In genomic region chr10:101067356-101068083, GRCh38 we compare ENCODE assay signal across 8 cellular contexts. TPM values are rescaled to one million over a fixed set of nuclear protein-coding genes. Genes with fewer than 3 reads are reported as not detected.
DNase-seq lines count a peak whose midpoint lies in the region; ATAC-seq and TF ChIP-seq lines count a peak whose summit lies in the region.

No MANE protein-coding gene starts in this region.

- H3K27me3 ChIP-seq in parathyroid adenoma (ENCODE audit: control insufficient read depth, insufficient read depth, low read length), result no peaks in the 10 kb centered on the region
- peaks cover 32% of the 10 kb centered on the region for H3K27me3 ChIP-seq in transverse colon

- no peaks in the 10 kb centered on the region for H3K4me1 ChIP-seq in parathyroid adenoma
- peaks cover 17 to 54% (median 35%) of the 10 kb centered on the region in 4 donors for H3K4me1 ChIP-seq in transverse colon

- 0% methylated on average over 43 of the region's 43 CpGs; no CpG with 5 or more reads in 1 of the 2 donors for WGBS in transverse colon (ENCODE audit: low coverage in 1 of 2), 2 donors

- peak overlapping the region; percentile 95 for H2AFZ ChIP-seq in parathyroid adenoma

- H3K79me2 ChIP-seq in parathyroid adenoma, result no peaks in the 10 kb centered on the region

- peak overlapping the region; percentile 99 for H3K4me2 ChIP-seq in parathyroid adenoma (ENCODE audit: low read length)

- H3K36me3 ChIP-seq in parathyroid adenoma (ENCODE audit: control insufficient read depth, insufficient read depth, low read length) (no peaks in the 10 kb centered on the region), transverse colon (no peaks in the 10 kb centered on the region)

- peaks cover 16% of the 10 kb centered on the region for H3K4me1 Mint-ChIP-seq in activated naive CD8-positive, alpha-beta T cell treated with anti-CD3 and anti-CD28 coated beads for 36 hours

- peak overlapping the region; percentile 71 for H3K4me3 Mint-ChIP-seq in activated naive CD8-positive, alpha-beta T cell treated with anti-CD3 and anti-CD28 coated beads for 36 hours

- no peak overlapping the region for H3K9ac ChIP-seq in parathyroid adenoma

- no peaks in the 10 kb centered on the region for H3K9me3 ChIP-seq in parathyroid adenoma (ENCODE audit: control insufficient read depth, low read length)
- no peaks in the 10 kb centered on the region for H3K9me3 ChIP-seq in transverse colon

- TF ChIP-seq CTCF in AG04449 (IDR thresholded peaks at IDR 0.05; ENCODE audit: insufficient read depth, low read length, missing control alignments) (peak; percentile 79), parathyroid adenoma (IDR thresholded peaks at IDR 0.05) (peak; percentile 96), transverse colon (IDR thresholded peaks at IDR 0.05) (peak; percentile 93 to 96 (median 94))

- ATAC-seq in GM18907 (IDR thresholded peaks at IDR 0.05; ENCODE audit: unreplicated experiment) (peak; percentile 50), Right ventricle myocardium superior (ENCODE audit: poor library complexity) (peak; percentile 76)

- in situ Hi-C loops in transverse colon (cut with MboI; ENCODE audit: low pct_ligation_motif_present in 1 of 4, low pct_unique_long_range_greater_than_20kb in 1 of 4, low sequenced_read_pairs in 3 of 4), result no loop called here

- peak; percentile 27 for TF ChIP-seq POLR2A in transverse colon (IDR thresholded peaks at IDR 0.05)

- no peak for TF ChIP-seq EP300 in transverse colon (IDR thresholded peaks at IDR 0.05; ENCODE audit: low read depth)

- intact Hi-C loops in Right ventricle myocardium superior (cut with DNase I) (no loop called here), transverse colon (cut with DNase I; ENCODE audit: low total_unique reads) (no loop called here)

- H3K36me3 Mint-ChIP-seq in activated naive CD8-positive, alpha-beta T cell treated with anti-CD3 and anti-CD28 coated beads for 36 hours, result no peaks in the 10 kb centered on the region

- no peak for DNase-seq in AG04449 (ENCODE audit: low read depth, low spot score)
- DNase-seq in M059J (ENCODE audit: low read depth), result peak; percentile 84
- peak; percentile 69 for DNase-seq in SKM-1 (lab: John Stamatoyannopoulos, UW; ENCODE audit: unreplicated experiment)
- peak; percentile 76 for DNase-seq in activated naive CD8-positive, alpha-beta T cell treated with anti-CD3 and anti-CD28 coated beads for 36 hours
- peak; percentile 65 for DNase-seq in Right ventricle myocardium superior
- peak; percentile 82 for DNase-seq in transverse colon

- H3K27ac ChIP-seq in parathyroid adenoma, result peak overlapping the region; percentile 67
- H3K27ac ChIP-seq in transverse colon, result peak overlapping the region; percentile 84 to 89 (median 86)

- CTCF ChIA-PET in AG04449 (lab: Yijun Ruan, JAX), result interaction anchor here (0.9 to 34.2 kb wide), 12 partner anchors 7 to 503 kb away, joined by 3 to 1481 read pairs (median 12); partner anchors contain the start of genes KAZALD1, PDZD7 and SFXN3

- POLR2A ChIA-PET in AG04449 (lab: Yijun Ruan, JAX), result interaction anchor here (1.6 to 1.8 kb wide), 2 partner anchors 16 to 24 kb away, joined by 6 read pairs; no protein-coding TSS in a partner anchor

- H3K27me3 Mint-ChIP-seq in activated naive CD8-positive, alpha-beta T cell treated with anti-CD3 and anti-CD28 coated beads for 36 hours, result peaks cover 62% of the 10 kb centered on the region

- no peak overlapping the region for H3K27ac Mint-ChIP-seq in activated naive CD8-positive, alpha-beta T cell treated with anti-CD3 and anti-CD28 coated beads for 36 hours

- H3K4me3 ChIP-seq in AG04449 (ENCODE audit: low read depth, low read length) (peak overlapping the region; percentile 56), parathyroid adenoma (ENCODE audit: low read depth, low read length) (peak overlapping the region; percentile 70), transverse colon (peak overlapping the region; percentile 42 to 64 (median 44))

- no peaks in the 10 kb centered on the region for H3K9me3 Mint-ChIP-seq in activated naive CD8-positive, alpha-beta T cell treated with anti-CD3 and anti-CD28 coated beads for 36 hours

RNA-seq across cellular contexts. Expression of gene KAZALD1, which starts 5.7 kb away (rescaled TPM):
- 6.7 and 12.5 TPM in 2 replicates for total RNA-seq in M059J (2014; rRNA removed; shearing (Covaris generic))
- under 1 TPM; 0.25 to 0.28 TPM for total RNA-seq in activated naive CD8-positive, alpha-beta T cell treated with anti-CD3 and anti-CD28 coated beads for 36 hours
- 5.0 TPM for total RNA-seq in Right ventricle myocardium superior
- 10 to 100 TPM in 2 of 4 donors, 1 to 10 TPM in 2; 3.8 to 18.8 (median 10.0) TPM for total RNA-seq in transverse colon

RNA-seq across cellular contexts. Expression of gene SFXN3, which starts 36.5 kb away (rescaled TPM):
- 38.7 and 58.0 TPM in 2 replicates for total RNA-seq in M059J (2014; rRNA removed; shearing (Covaris generic))
- total RNA-seq in activated naive CD8-positive, alpha-beta T cell treated with anti-CD3 and anti-CD28 coated beads for 36 hours, result 10 to 100 TPM; 12.6 to 13.9 TPM
- total RNA-seq in Right ventricle myocardium superior (11.4 TPM), transverse colon (100 to 1,000 TPM in 1 of 4 donors, 10 to 100 TPM in 3; 47.8 to 442 (median 53.1) TPM)

RNA-seq across cellular contexts. Expression of gene PDZD7, which starts 36.6 kb away (rescaled TPM):
- total RNA-seq in M059J (2014; rRNA removed; shearing (Covaris generic)), result 0.27 and 1.6 TPM in 2 replicates
- under 1 TPM; 0.14 to 0.66 TPM for total RNA-seq in activated naive CD8-positive, alpha-beta T cell treated with anti-CD3 and anti-CD28 coated beads for 36 hours
- total RNA-seq in Right ventricle myocardium superior, result 0.38 TPM
- total RNA-seq in transverse colon, result 1 to 10 TPM in 1 of 4 donors, under 1 TPM in 2, not detected in 1; 0.27 to 2.0 (median 0.64) TPM
